In the genomic region with DNA sequence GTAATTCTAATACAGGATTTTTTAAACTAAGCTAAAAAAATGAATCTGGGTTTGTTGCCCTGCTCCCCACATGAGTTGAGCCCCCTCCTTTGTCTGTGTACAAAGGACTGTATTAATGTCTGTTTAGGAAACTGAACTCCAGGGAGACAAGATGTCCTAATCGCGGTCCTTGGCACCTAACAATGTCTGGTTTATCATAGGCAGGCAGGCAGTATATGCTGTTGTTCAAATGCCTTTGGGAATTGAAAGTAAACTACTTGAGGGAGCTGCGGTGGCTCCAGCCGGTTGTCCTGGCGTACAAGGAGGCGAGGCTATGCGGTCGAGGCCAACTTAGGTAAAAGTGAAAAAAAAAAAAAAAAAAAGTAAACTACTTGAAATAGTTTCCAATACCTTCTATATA, we compare ENCODE assay signal across 15 cellular contexts.
DNase-seq lines count a peak whose midpoint lies in the region; ATAC-seq and FAIRE-seq lines count a peak whose summit lies in the region.
"Had no signal": no experiment of that assay in that cellular context is flagged by ENCODE, and none has a peak within 500 bp of the region (broad histone marks: within the 10 kb centered on the region; RNA-seq: fewer than 3 reads in every experiment).

No MANE protein-coding gene starts in this region.

- H3K4me1 ChIP-seq in small intestine (ENCODE audit: control insufficient read depth in 2 of 2, insufficient read depth in 1 of 2, low read depth in 1 of 2, low read length in 1 of 2) = peaks cover 4 to 8% of the 10 kb centered on the region in 2 donors

- no peaks in the 10 kb centered on the region for H3K9me3 ChIP-seq in small intestine (ENCODE audit: control insufficient read depth, low read depth)
- H3K9me3 ChIP-seq: BLaER1 treated with 17β-estradiol and CSF1 and Interleukin-3, amounts not matched to agents 10 nM and 100 nM had no signal

- intact Hi-C loops in left ventricle myocardium superior (cut with micrococcal nuclease) = no loop called here
- intact Hi-C loops in Right ventricle myocardium superior (cut with DNase I) = no loop called here

- no peaks in the 10 kb centered on the region for H3K27me3 ChIP-seq in small intestine (ENCODE audit: control insufficient read depth in 2 of 2, insufficient read depth in 2 of 2, low read length in 2 of 2)
- H3K27me3 ChIP-seq: BLaER1 treated with 17β-estradiol and CSF1 and Interleukin-3, amounts not matched to agents 10 nM and 100 nM had no signal

- H3K4me3 ChIP-seq in small intestine (ENCODE audit: low read depth in 1 of 2, low read length in 2 of 2) = no peak overlapping the region
- H3K4me3 ChIP-seq: BLaER1 treated with 17β-estradiol and CSF1 and Interleukin-3, amounts not matched to agents 10 nM and 100 nM; K562 had no signal

- FAIRE-seq in small intestine (lab: Jason Lieb, UNC) = no peak
- FAIRE-seq: H1, K562 had no signal

- peaks cover 3 to 6% of the 10 kb centered on the region in 2 donors for H3K36me3 ChIP-seq in small intestine (ENCODE audit: control insufficient read depth in 2 of 2, insufficient read depth in 2 of 2, low read length in 2 of 2)

- DNase-seq in left ventricle myocardium superior = no peak
- no peak for DNase-seq in Right ventricle myocardium superior
- peak in 5 of 61 donors; percentile 13 to 41 (median 33) for DNase-seq in caudate nucleus (lab: John Stamatoyannopoulos, UW)
- peak; percentile 37 for DNase-seq in inferior parietal cortex (ENCODE audit: extremely low spot score)
- no peak for DNase-seq in T-helper 9 cell
- no peak for DNase-seq in small intestine
- no peak for DNase-seq in HK-2 (ENCODE audit: unreplicated experiment)
- DNase-seq: NCI-H1436, NCI-H2081, NCI-H748 treated with DMSO at 0.1 percent for 48 hours, OCI-M1 had no signal

- 78 to 86% (median 86%) methylated on average over 8 of the region's 8 CpGs for WGBS in small intestine, 3 donors

- ATAC-seq in left ventricle myocardium superior (peak; percentile 21), Right ventricle myocardium superior (ENCODE audit: poor library complexity) (no peak)
- ATAC-seq: K562 had no signal

- H3K27ac ChIP-seq in caudate nucleus (ENCODE audit: low read depth, low read length) (peak overlapping the region; percentile 63), temporal lobe (ENCODE audit: low read depth, low read length) (peak overlapping the region; percentile 96), small intestine (ENCODE audit: low read depth in 1 of 2, low read length in 1 of 2) (no peak overlapping the region)

Comparison
In these comparisons a context has a peak if more than half of its experiments do, and no peak if none do; other contexts are left out.
1. H3K27ac ChIP-seq: peak in caudate nucleus (single experiment) and temporal lobe (single experiment); none in small intestine (0 of 2).